8 cellular contexts compared by ENCODE assay signal in the genomic region with DNA sequence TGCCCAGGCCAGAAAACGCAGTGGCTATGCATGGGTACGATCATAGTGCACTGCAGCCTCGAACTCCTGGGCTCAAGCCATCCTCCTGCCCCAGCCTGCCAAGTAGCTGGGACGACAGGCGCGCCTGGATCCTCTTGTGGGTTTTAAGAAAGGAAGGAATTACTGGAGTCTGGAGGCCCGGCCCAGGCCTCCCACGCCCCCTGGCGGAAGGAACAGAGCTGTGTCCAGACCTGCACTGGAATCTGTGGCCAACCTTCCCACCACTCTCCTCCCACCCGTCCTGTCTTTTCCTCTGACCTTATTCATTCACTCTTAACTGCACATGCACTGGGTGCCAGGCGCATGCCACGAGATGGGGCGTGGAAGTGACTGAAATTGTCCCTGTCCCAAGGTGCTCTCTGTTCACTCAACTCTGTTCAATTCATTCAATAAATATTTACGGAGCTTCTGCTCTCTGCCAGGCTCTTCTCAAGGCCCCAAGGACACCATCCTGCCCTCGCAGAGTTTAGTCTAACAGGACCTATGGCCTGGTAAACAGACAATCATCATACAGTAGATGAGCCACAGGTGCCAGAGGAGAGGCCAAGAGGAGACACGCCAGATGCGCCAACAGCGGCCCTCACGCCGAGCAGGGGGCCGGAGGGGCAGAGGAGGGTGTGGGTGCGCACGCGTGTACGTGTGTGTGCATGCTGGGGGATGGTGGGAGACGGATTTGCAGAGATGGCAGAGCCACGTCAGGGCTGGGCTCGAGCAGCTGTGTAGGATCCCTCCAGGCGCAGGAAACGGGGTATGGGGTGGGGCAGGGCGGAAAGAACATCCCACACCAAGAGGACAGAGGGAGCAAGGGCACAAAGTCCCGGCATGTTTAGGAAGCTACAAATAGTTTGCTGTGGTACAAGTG. TPM values are rescaled to one million over a fixed set of nuclear protein-coding genes. Genes with fewer than 3 reads are reported as not detected.
DNase-seq lines count a peak whose midpoint lies in the region; FAIRE-seq and TF ChIP-seq lines count a peak whose summit lies in the region.

No MANE protein-coding gene starts in this region.

- H3K27ac ChIP-seq in astrocyte (ENCODE audit: low read depth, low read length), result no peak overlapping the region
- H3K27ac ChIP-seq in right atrium auricular region, result no peak overlapping the region

- H3K4me3 ChIP-seq in AG04449 (ENCODE audit: low read depth, low read length), result no peak overlapping the region
- no peak overlapping the region for H3K4me3 ChIP-seq in astrocyte (ENCODE audit: insufficient read depth, low read depth, low read length)
- H3K4me3 ChIP-seq in right atrium auricular region, result no peak overlapping the region
- no peak overlapping the region for H3K4me3 ChIP-seq in retinal pigment epithelial cell (ENCODE audit: low read length)

- no peaks in the 10 kb centered on the region for H3K9me3 ChIP-seq in astrocyte (ENCODE audit: insufficient read depth, low read depth, low read length)
- no peaks in the 10 kb centered on the region for H3K9me3 ChIP-seq in right atrium auricular region

- H3K27ac Mint-ChIP-seq in astrocyte (ENCODE audit: unreplicated experiment), result no peak overlapping the region

- H3K9ac ChIP-seq in astrocyte (ENCODE audit: low read length), result no peak overlapping the region

- H3K4me2 ChIP-seq in astrocyte (ENCODE audit: low read length), result peak overlapping the region; percentile 47

- H3K36me3 Mint-ChIP-seq in astrocyte (ENCODE audit: low read depth, unreplicated experiment), result no peaks in the 10 kb centered on the region

- H3K27me3 ChIP-seq in astrocyte (ENCODE audit: insufficient read depth, low read length) (peaks cover 13% of the 10 kb centered on the region), right atrium auricular region (no peaks in the 10 kb centered on the region)

- DNase-seq in AG04449 (ENCODE audit: low read depth, low spot score), result peak; percentile 23
- DNase-seq in GM13977 (ENCODE audit: low spot score), result peak; percentile 86
- peak; percentile 78 for DNase-seq in NCI-H1092 treated with DMSO at 0.1 percent for 48 hours (lab: John Stamatoyannopoulos, UW)
- peak; percentile 21 for DNase-seq in SKM-1 treated with dmso at 0.1 percent for 144 hours (lab: John Stamatoyannopoulos, UW; ENCODE audit: unreplicated experiment)
- peak; percentile 56 for DNase-seq in astrocyte (ENCODE audit: low read depth)
- DNase-seq in right atrium auricular region (ENCODE audit: low spot score), result peak; percentile 78
- no peak for DNase-seq in retinal pigment epithelial cell (ENCODE audit: low read depth)
- DNase-seq in middle frontal gyrus (ENCODE audit: extremely low spot score, low spot score), result no peak

- H3K4me1 Mint-ChIP-seq in astrocyte (ENCODE audit: low read depth, unreplicated experiment), result peaks cover 25% of the 10 kb centered on the region

- TF ChIP-seq CTCF in AG04449 (IDR thresholded peaks at IDR 0.05; ENCODE audit: insufficient read depth, low read length, missing control alignments) (peak; percentile 97), GM13977 (IDR thresholded peaks at IDR 0.05; ENCODE audit: extremely low read depth, insufficient read depth, missing control alignments) (peak; percentile 87), astrocyte (IDR thresholded peaks at IDR 0.05; ENCODE audit: insufficient read depth, low read depth, low read length) (peak; percentile 87), right atrium auricular region (IDR thresholded peaks at IDR 0.05) (peak; percentile 87 to 88), retinal pigment epithelial cell (conservative IDR thresholded peaks at IDR 0.05; ENCODE audit: low read depth, low read length) (peak; percentile 92)

- no peaks in the 10 kb centered on the region for H4K20me1 ChIP-seq in astrocyte (ENCODE audit: insufficient read depth, low read length)

- POLR2A ChIA-PET in AG04449 (lab: Yijun Ruan, JAX), result interaction anchor here (0.5 kb wide), 1 partner anchor 9 kb away, joined by 3 read pairs; no protein-coding TSS in a partner anchor

- no peaks in the 10 kb centered on the region for H3K79me2 ChIP-seq in astrocyte (ENCODE audit: insufficient read depth, low read length)

- CTCF ChIA-PET in AG04449 (lab: Yijun Ruan, JAX), result interaction anchor here (0.7 to 10.5 kb wide), 37 partner anchors 8 to 669 kb away, joined by 3 to 163 read pairs (median 8); a partner anchor contains a TSS

- no peaks in the 10 kb centered on the region for H3K9me3 Mint-ChIP-seq in astrocyte (ENCODE audit: unreplicated experiment)

- H3K4me3 Mint-ChIP-seq in astrocyte (ENCODE audit: unreplicated experiment), result no peak overlapping the region

- in situ Hi-C loops in GM13977 (cut with MboI; ENCODE audit: low pct_unique_long_range_greater_than_20kb, low sequenced_read_pairs, unreplicated experiment), result no loop called here

- peaks cover 46% of the 10 kb centered on the region for H3K27me3 Mint-ChIP-seq in astrocyte (ENCODE audit: low read depth, unreplicated experiment)

- H2AFZ ChIP-seq in astrocyte (ENCODE audit: low read depth, low read length), result no peak overlapping the region

- no peaks in the 10 kb centered on the region for H3K4me1 ChIP-seq in astrocyte (ENCODE audit: insufficient read depth, low read length)
- no peaks in the 10 kb centered on the region for H3K4me1 ChIP-seq in right atrium auricular region

- no peak for FAIRE-seq in astrocyte (lab: Jason Lieb, UNC)

- no peaks in the 10 kb centered on the region for H3K36me3 ChIP-seq in astrocyte (ENCODE audit: insufficient read depth, low read length)
- H3K36me3 ChIP-seq in right atrium auricular region, result no peaks in the 10 kb centered on the region

RNA-seq across cellular contexts. Expression of a gene that starts 13.7 kb away (rescaled TPM):
- total RNA-seq in astrocyte (19.4 and 30.0 TPM in 2 replicates), right atrium auricular region (100 to 1,000 TPM in 1 of 2 donors, 10 to 100 TPM in 1; 54.7 to 107 TPM)

RNA-seq across cellular contexts. Expression of a gene that starts 44.9 kb away (rescaled TPM):
- total RNA-seq in astrocyte (6.1 and 6.6 TPM in 2 replicates), right atrium auricular region (1 to 10 TPM in 1 of 2 donors, under 1 TPM in 1; 0.59 to 2.2 TPM)

RNA-seq across cellular contexts. Expression of a gene that starts 54.6 kb away (rescaled TPM):
- total RNA-seq in astrocyte (11.2 and 20.3 TPM in 2 replicates), right atrium auricular region (not detected)

Comparison
In these comparisons a context has a peak if more than half of its experiments do, and no peak if none do; other contexts are left out.
1. DNase-seq: peak in AG04449 (single experiment), GM13977 (single experiment), NCI-H1092 treated with DMSO at 0.1 percent for 48 hours (single experiment), SKM-1 treated with dmso at 0.1 percent for 144 hours (single experiment), astrocyte (single experiment) and right atrium auricular region (single experiment); none in retinal pigment epithelial cell (single experiment) and middle frontal gyrus (single experiment).
2. RNA of a gene that starts 54.6 kb away (total RNA-seq): 11.2 to 20.3 TPM in astrocyte; not detected in right atrium auricular region; every median in the first group is over 10 times any median in the second.
3. Peak in every context shown above with its lines, with median percentiles within 50 percentile points of each other: CTCF ChIP-seq.